In the genomic region with DNA sequence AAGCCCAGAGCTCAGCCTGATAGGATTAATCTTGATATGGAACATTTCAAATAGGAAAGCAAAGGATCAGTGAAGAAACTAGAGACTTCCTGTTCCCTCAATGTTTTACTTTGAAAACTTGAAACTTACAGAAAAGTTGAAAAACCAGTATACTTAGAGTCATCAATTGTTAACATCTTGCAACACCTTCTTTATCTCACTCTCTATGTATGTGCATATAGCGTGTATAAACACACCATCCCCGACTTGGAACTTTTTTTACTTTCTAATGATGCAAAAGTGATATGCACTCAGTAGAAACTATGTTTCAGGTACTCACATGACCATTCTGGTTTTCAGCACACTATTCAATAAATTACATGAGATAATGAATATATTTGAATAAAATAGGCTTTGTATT, we compare ENCODE assay signal across 23 cellular contexts.
"Had no signal": no experiment of that assay in that cellular context is flagged by ENCODE, and none has a peak within 500 bp of the region (broad histone marks: within the 10 kb centered on the region; RNA-seq: fewer than 3 reads in every experiment).

No MANE protein-coding gene starts in this region.

- H3K9me3 Mint-ChIP-seq: activated CD4-positive, alpha-beta memory T cell treated with anti-CD3 and anti-CD28 coated beads for 36 hours; dendritic cell treated with granulocyte-macrophage colony-stimulating factor and Interleukin-4, amounts not matched to agents 40 ng/mL and 50 ng/mL, for 4 days had no signal

- H3K9me3 ChIP-seq: body of pancreas, stomach, suprapubic skin, tibial nerve had no signal

- H3K27me3 ChIP-seq: body of pancreas, stomach, suprapubic skin, tibial nerve had no signal

- H3K27ac Mint-ChIP-seq: activated CD4-positive, alpha-beta memory T cell treated with anti-CD3 and anti-CD28 coated beads for 36 hours; dendritic cell treated with granulocyte-macrophage colony-stimulating factor and Interleukin-4, amounts not matched to agents 40 ng/mL and 50 ng/mL, for 4 days; stimulated activated memory B cell treated with anti-CD40 and anti-IgM and Interleukin-4, amounts not matched to agents 10 μg/mL and 1 μg/mL and 100 μg/mL, for 72 hours; WTC11 had no signal

- H3K4me1 ChIP-seq: body of pancreas, stomach, suprapubic skin had no signal

- ATAC-seq: body of pancreas; sciatic nerve; stimulated activated memory B cell treated with anti-CD40 and anti-IgM and Interleukin-4, amounts not matched to agents 10 μg/mL and 1 μg/mL and 100 μg/mL, for 72 hours; WTC11 had no signal

- H3K4me1 Mint-ChIP-seq: stimulated activated memory B cell treated with anti-CD40 and anti-IgM and Interleukin-4, amounts not matched to agents 10 μg/mL and 1 μg/mL and 100 μg/mL, for 72 hours had no signal

- H3K27me3 Mint-ChIP-seq: activated CD4-positive, alpha-beta memory T cell treated with anti-CD3 and anti-CD28 coated beads for 36 hours; dendritic cell treated with granulocyte-macrophage colony-stimulating factor and Interleukin-4, amounts not matched to agents 40 ng/mL and 50 ng/mL, for 4 days; stimulated activated memory B cell treated with anti-CD40 and anti-IgM and Interleukin-4, amounts not matched to agents 10 μg/mL and 1 μg/mL and 100 μg/mL, for 72 hours had no signal

- DNase-seq: activated CD4-positive, alpha-beta memory T cell treated with anti-CD3 and anti-CD28 coated beads for 36 hours; anterior cingulate cortex; body of pancreas; effector CD4-positive, alpha-beta T cell; erythroblast; foreskin fibroblast; glutamatergic neuron; hippocampal formation; mesenchymal stem cell; nucleus accumbens; posterior cingulate gyrus; small intestine; stimulated activated CD4-positive, alpha-beta T cell treated with anti-CD3 and anti-CD28 coated beads, Interleukin-2, amount 100 ng/mL, for 24 hours; stomach; T1000 had no signal

- H3K4me3 ChIP-seq: body of pancreas, stomach, suprapubic skin, tibial nerve had no signal

- FAIRE-seq: endometrium, small intestine, urothelium cell line had no signal

- H3K4me3 Mint-ChIP-seq: activated CD4-positive, alpha-beta memory T cell treated with anti-CD3 and anti-CD28 coated beads for 36 hours; dendritic cell treated with granulocyte-macrophage colony-stimulating factor and Interleukin-4, amounts not matched to agents 40 ng/mL and 50 ng/mL, for 4 days; stimulated activated memory B cell treated with anti-CD40 and anti-IgM and Interleukin-4, amounts not matched to agents 10 μg/mL and 1 μg/mL and 100 μg/mL, for 72 hours; WTC11 had no signal

- H3K27ac ChIP-seq: body of pancreas, stomach, suprapubic skin, tibial nerve had no signal
